Comparison of ENCODE assay signal across 1 cellular context in genomic region chr16:30355144-30355953, GRCh38.
TF ChIP-seq lines count a peak whose summit lies in the region.

Gene CD2BP2, minus strand, starts transcription at chr16:30355308. Its CDS starts 627 bp downstream, at chr16:30354681.

TF ChIP-seq in GM12878, 131 proteins besides CTCF, POLR2A, EP300 and RAD21 (continued from another document):
- TF ChIP-seq, protein P1, sequence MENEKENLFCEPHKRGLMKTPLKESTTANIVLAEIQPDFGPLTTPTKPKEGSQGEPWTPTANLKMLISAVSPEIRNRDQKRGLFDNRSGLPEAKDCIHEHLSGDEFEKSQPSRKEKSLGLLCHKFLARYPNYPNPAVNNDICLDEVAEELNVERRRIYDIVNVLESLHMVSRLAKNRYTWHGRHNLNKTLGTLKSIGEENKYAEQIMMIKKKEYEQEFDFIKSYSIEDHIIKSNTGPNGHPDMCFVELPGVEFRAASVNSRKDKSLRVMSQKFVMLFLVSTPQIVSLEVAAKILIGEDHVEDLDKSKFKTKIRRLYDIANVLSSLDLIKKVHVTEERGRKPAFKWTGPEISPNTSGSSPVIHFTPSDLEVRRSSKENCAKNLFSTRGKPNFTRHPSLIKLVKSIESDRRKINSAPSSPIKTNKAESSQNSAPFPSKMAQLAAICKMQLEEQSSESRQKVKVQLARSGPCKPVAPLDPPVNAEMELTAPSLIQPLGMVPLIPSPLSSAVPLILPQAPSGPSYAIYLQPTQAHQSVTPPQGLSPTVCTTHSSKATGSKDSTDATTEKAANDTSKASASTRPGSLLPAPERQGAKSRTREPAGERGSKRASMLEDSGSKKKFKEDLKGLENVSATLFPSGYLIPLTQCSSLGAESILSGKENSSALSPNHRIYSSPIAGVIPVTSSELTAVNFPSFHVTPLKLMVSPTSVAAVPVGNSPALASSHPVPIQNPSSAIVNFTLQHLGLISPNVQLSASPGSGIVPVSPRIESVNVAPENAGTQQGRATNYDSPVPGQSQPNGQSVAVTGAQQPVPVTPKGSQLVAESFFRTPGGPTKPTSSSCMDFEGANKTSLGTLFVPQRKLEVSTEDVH (IDR thresholded peaks at IDR 0.05; ENCODE audit: low read depth, partially characterized antibody): peak; percentile 99
